16 cellular contexts compared by ENCODE assay signal in genomic region chr3:122003112-122003511, GRCh38. TPM values are rescaled to one million over a fixed set of nuclear protein-coding genes. Genes with fewer than 3 reads are reported as not detected.
DNase-seq lines count a peak whose midpoint lies in the region; ATAC-seq, FAIRE-seq and TF ChIP-seq lines count a peak whose summit lies in the region.
"Had no signal": no experiment of that assay in that cellular context is flagged by ENCODE, and none has a peak within 500 bp of the region (broad histone marks: within the 10 kb centered on the region; RNA-seq: fewer than 3 reads in every experiment).

No MANE protein-coding gene starts in this region.

- peaks cover 3% of the 10 kb centered on the region for H3K27me3 Mint-ChIP-seq in activated T-helper 1 cell treated with anti-CD3 and anti-CD28 coated beads, Interleukin-12 subunit alpha, Interleukin-12 subunit beta, Interleukin-2, Interleukin-4 antibody, amounts not matched to agents 30 ng/mL and 10 ng/mL and 1 ng/mL, durations not matched to agents 14 hours and 24 hours and 36 hours (ENCODE audit: insufficient read depth)
- no peaks in the 10 kb centered on the region for H3K27me3 Mint-ChIP-seq in naive B cell

- ATAC-seq in naive B cell (ENCODE audit: low read depth in 2 of 2), result peak; percentile 82 to 86

- TF ChIP-seq POLR2A in GM12892 (IDR thresholded peaks at IDR 0.05; ENCODE audit: low read depth, low read length) (no peak), stomach (IDR thresholded peaks at IDR 0.05) (no peak), transverse colon (IDR thresholded peaks at IDR 0.05) (no peak)

- H3K36me3 ChIP-seq in Karpas-422 (ENCODE audit: insufficient read depth, low read length) (no peaks in the 10 kb centered on the region), stomach (no peaks in the 10 kb centered on the region), transverse colon (no peaks in the 10 kb centered on the region)
- H3K36me3 ChIP-seq: right atrium auricular region, uterus had no signal

- TF ChIP-seq CTCF in stomach (IDR thresholded peaks at IDR 0.05) (no peak), transverse colon (IDR thresholded peaks at IDR 0.05) (no peak)

- peak overlapping the region; percentile 19; the same call in 1 of the 2 replicates for H2AFZ ChIP-seq in Karpas-422 (ENCODE audit: low read length)

- H3K9me3 ChIP-seq in Karpas-422 (ENCODE audit: low read length) (no peaks in the 10 kb centered on the region), stomach (no peaks in the 10 kb centered on the region), transverse colon (no peaks in the 10 kb centered on the region)
- H3K9me3 ChIP-seq: right atrium auricular region, uterus had no signal

- no peaks in the 10 kb centered on the region for H3K79me2 ChIP-seq in Karpas-422 (ENCODE audit: low read length)

- H4K20me1 ChIP-seq in Karpas-422 (ENCODE audit: insufficient read depth, low read depth, low read length), result no peaks in the 10 kb centered on the region

- no peaks in the 10 kb centered on the region for H3K9me2 ChIP-seq in Karpas-422 (replicated peaks; ENCODE audit: insufficient read depth, low read length)

- no peak for TF ChIP-seq EP300 in stomach (IDR thresholded peaks at IDR 0.05)
- TF ChIP-seq EP300 in transverse colon (IDR thresholded peaks at IDR 0.05; ENCODE audit: low read depth), result no peak

- in situ Hi-C loops in transverse colon (cut with MboI; ENCODE audit: low pct_ligation_motif_present in 1 of 4, low pct_unique_long_range_greater_than_20kb in 1 of 4, low sequenced_read_pairs in 3 of 4), result no loop called here

- peak overlapping the region; percentile 20 for H3K9ac ChIP-seq in Karpas-422 (ENCODE audit: low read length)

- WGBS in stomach, 5 donors, result 63 to 73% (median 67%) methylated on average over 6 of the region's 6 CpGs
- WGBS in transverse colon (ENCODE audit: low coverage in 1 of 2), 2 donors, result 19 to 28% methylated on average over 6 of the region's 6 CpGs

- no peaks in the 10 kb centered on the region for H3K36me3 Mint-ChIP-seq in activated T-helper 1 cell treated with anti-CD3 and anti-CD28 coated beads, Interleukin-12 subunit alpha, Interleukin-12 subunit beta, Interleukin-2, Interleukin-4 antibody, amounts not matched to agents 30 ng/mL and 10 ng/mL and 1 ng/mL, durations not matched to agents 14 hours and 24 hours and 36 hours (ENCODE audit: low read depth)
- no peaks in the 10 kb centered on the region for H3K36me3 Mint-ChIP-seq in naive B cell

- no peaks in the 10 kb centered on the region for H3K9me3 Mint-ChIP-seq in activated T-helper 1 cell treated with anti-CD3 and anti-CD28 coated beads, Interleukin-12 subunit alpha, Interleukin-12 subunit beta, Interleukin-2, Interleukin-4 antibody, amounts not matched to agents 30 ng/mL and 10 ng/mL and 1 ng/mL, durations not matched to agents 14 hours and 24 hours and 36 hours
- peaks cover 0 to 2% (median 0%) of the 10 kb centered on the region in 7 donors for H3K9me3 Mint-ChIP-seq in naive B cell
- H3K9me3 Mint-ChIP-seq: nephron had no signal

- H3K4me3 Mint-ChIP-seq in activated T-helper 1 cell treated with anti-CD3 and anti-CD28 coated beads, Interleukin-12 subunit alpha, Interleukin-12 subunit beta, Interleukin-2, Interleukin-4 antibody, amounts not matched to agents 30 ng/mL and 10 ng/mL and 1 ng/mL, durations not matched to agents 14 hours and 24 hours and 36 hours, result no peak overlapping the region
- H3K4me3 Mint-ChIP-seq in naive B cell, result peak overlapping the region; percentile 61 to 91 (median 80)
- H3K4me3 Mint-ChIP-seq: nephron had no signal

- peak overlapping the region; percentile 69 for H3K4me2 ChIP-seq in Karpas-422 (ENCODE audit: low read depth, low read length, poor library complexity, severe bottlenecking)

- no peak for DNase-seq in GM12892 (ENCODE audit: insufficient read length)
- DNase-seq in Karpas-422, result peak; percentile 66
- DNase-seq in activated T-helper 1 cell treated with anti-CD3 and anti-CD28 coated beads, Interleukin-12 subunit alpha, Interleukin-12 subunit beta, Interleukin-2, Interleukin-4 antibody, amounts not matched to agents 30 ng/mL and 10 ng/mL and 1 ng/mL, durations not matched to agents 14 hours and 24 hours and 36 hours (ENCODE audit: low spot score), result no peak
- DNase-seq in naive B cell, result peak; percentile 69
- no peak for DNase-seq in stomach
- no peak for DNase-seq in transverse colon
- no peak for DNase-seq in NCI-H748 (lab: John Stamatoyannopoulos, UW; ENCODE audit: unreplicated experiment)
- DNase-seq: activated CD4-positive, CD25-positive, alpha-beta regulatory T cell treated with anti-CD3 and anti-CD28 coated beads, Interleukin-2, amount 50 U/mL, for 72 hours; DMS79; head of caudate nucleus; uterus had no signal

- H3K4me1 ChIP-seq in Karpas-422 (ENCODE audit: low read length), result peaks cover 41% of the 10 kb centered on the region
- H3K4me1 ChIP-seq in stomach, result no peaks in the 10 kb centered on the region
- H3K4me1 ChIP-seq in transverse colon, result peaks cover 4 to 18% (median 7%) of the 10 kb centered on the region in 4 donors
- H3K4me1 ChIP-seq: right atrium auricular region, uterus had no signal

- intact Hi-C loops in activated T-helper 1 cell treated with anti-CD3 and anti-CD28 coated beads, Interleukin-12 subunit alpha, Interleukin-12 subunit beta, Interleukin-2, Interleukin-4 antibody, amounts not matched to agents 30 ng/mL and 10 ng/mL and 1 ng/mL, durations not matched to agents 14 hours and 24 hours and 36 hours (cut with micrococcal nuclease), result no loop called here
- intact Hi-C loops in stomach (cut with DNase I; ENCODE audit: low total_unique reads) (no loop called here), transverse colon (cut with DNase I; ENCODE audit: low total_unique reads) (no loop called here)

- H3K27ac ChIP-seq in Karpas-422 (ENCODE audit: low read length), result no peak overlapping the region
- H3K27ac ChIP-seq in stomach, result no peak overlapping the region
- peak overlapping the region in 2 of 4 donors; percentile 21 to 30 for H3K27ac ChIP-seq in transverse colon
- H3K27ac ChIP-seq: C4-2B, right atrium auricular region, uterus had no signal

- H3K4me1 Mint-ChIP-seq in activated T-helper 1 cell treated with anti-CD3 and anti-CD28 coated beads, Interleukin-12 subunit alpha, Interleukin-12 subunit beta, Interleukin-2, Interleukin-4 antibody, amounts not matched to agents 30 ng/mL and 10 ng/mL and 1 ng/mL, durations not matched to agents 14 hours and 24 hours and 36 hours (ENCODE audit: low read depth), result peaks cover 42% of the 10 kb centered on the region
- H3K4me1 Mint-ChIP-seq in naive B cell, result peaks cover 36 to 73% (median 43%) of the 10 kb centered on the region in 3 donors

- peak; percentile 84 for FAIRE-seq in GM12892 (lab: Jason Lieb, UNC)

- H3K27me3 ChIP-seq in Karpas-422 (ENCODE audit: low read length) (no peaks in the 10 kb centered on the region), stomach (peaks cover 0 to 71% (median 0%) of the 10 kb centered on the region in 3 donors), transverse colon (no peaks in the 10 kb centered on the region)
- H3K27me3 ChIP-seq: right atrium auricular region, uterus had no signal

- peak overlapping the region; percentile 40 for H3K27ac Mint-ChIP-seq in activated T-helper 1 cell treated with anti-CD3 and anti-CD28 coated beads, Interleukin-12 subunit alpha, Interleukin-12 subunit beta, Interleukin-2, Interleukin-4 antibody, amounts not matched to agents 30 ng/mL and 10 ng/mL and 1 ng/mL, durations not matched to agents 14 hours and 24 hours and 36 hours
- H3K27ac Mint-ChIP-seq in naive B cell, result peak overlapping the region; percentile 89 to 98 (median 96)

- H3K4me3 ChIP-seq in Karpas-422 (ENCODE audit: low read length) (peak overlapping the region; percentile 51), stomach (no peak overlapping the region), transverse colon (no peak overlapping the region)
- H3K4me3 ChIP-seq: right atrium auricular region, uterus had no signal

RNA-seq across cellular contexts. Expression of gene ILDR1, which starts 18.9 kb away (rescaled TPM):
- polyA plus RNA-seq in GM12892 (2012; ENCODE audit: missing spikeins), result 3.3 TPM
- total RNA-seq in Karpas-422 (2014; rRNA removed; shearing (Covaris generic); ENCODE audit: low replicate concordance), result 0.52 and 0.76 TPM in 2 replicates
- total RNA-seq in activated T-helper 1 cell treated with anti-CD3 and anti-CD28 coated beads, Interleukin-12 subunit alpha, Interleukin-12 subunit beta, Interleukin-2, Interleukin-4 antibody, amounts not matched to agents 30 ng/mL and 10 ng/mL and 1 ng/mL, durations not matched to agents 14 hours and 24 hours and 36 hours, result 0.34 and 0.76 TPM in 2 replicates
- polyA plus RNA-seq in naive B cell (ENCODE audit: low read depth in 6 of 6) (1 to 10 TPM in 2 of 6 donors, under 1 TPM in 3, not detected in 1; 0.18 to 1.6 (median 0.67) TPM), stomach (1 to 10 TPM in 1 of 3 donors, not detected in 2; 1.3 TPM)
- total RNA-seq in stomach (10 to 100 TPM in 1 of 5 donors, under 1 TPM in 2, not detected in 2; under 0.01 to 21.4 (median 0.18) TPM), transverse colon (10 to 100 TPM; 13.8 to 27.7 (median 21.5) TPM)
- total RNA-seq: LHCN-M2, right atrium auricular region had no signal

RNA-seq across cellular contexts. Expression of gene CD86, which starts 52.0 kb away (rescaled TPM):
- polyA plus RNA-seq in GM12892 (2012; ENCODE audit: missing spikeins), result 21.2 TPM
- total RNA-seq in Karpas-422 (2014; rRNA removed; shearing (Covaris generic); ENCODE audit: low replicate concordance), result 8.5 and 24.4 TPM in 2 replicates
- total RNA-seq in activated T-helper 1 cell treated with anti-CD3 and anti-CD28 coated beads, Interleukin-12 subunit alpha, Interleukin-12 subunit beta, Interleukin-2, Interleukin-4 antibody, amounts not matched to agents 30 ng/mL and 10 ng/mL and 1 ng/mL, durations not matched to agents 14 hours and 24 hours and 36 hours, result 2.7 and 3.8 TPM in 2 replicates
- polyA plus RNA-seq in naive B cell (ENCODE audit: low read depth in 6 of 6) (10 to 100 TPM; 18.0 to 61.4 (median 45.4) TPM), stomach (1 to 10 TPM; 1.2 to 3.4 (median 3.1) TPM)
- total RNA-seq in stomach (10 to 100 TPM in 1 of 5 donors, 1 to 10 TPM in 1, under 1 TPM in 2, not detected in 1; 0.29 to 16.9 (median 3.7) TPM), transverse colon (1 to 10 TPM in 3 of 4 donors, not detected in 1; 1.4 to 4.6 (median 2.2) TPM)
- total RNA-seq: epithelial cell of proximal tubule, LHCN-M2 had no signal

Comparison
In these comparisons a context has a peak if more than half of its experiments do, and no peak if none do; other contexts are left out.
1. DNase-seq: peak in Karpas-422 (single experiment) and naive B cell (single experiment); none in GM12892 (single experiment), activated T-helper 1 cell treated with anti-CD3 and anti-CD28 coated beads, Interleukin-12 subunit alpha, Interleukin-12 subunit beta, Interleukin-2, Interleukin-4 antibody, amounts not matched to agents 30 ng/mL and 10 ng/mL and 1 ng/mL, durations not matched to agents 14 hours and 24 hours and 36 hours (single experiment), stomach (single experiment), transverse colon (single experiment) and NCI-H748 (single experiment).